ENCODE assay signal across 8 cellular contexts in genomic region chr14:50232276-50232642, GRCh38. TPM values are rescaled to one million over a fixed set of nuclear protein-coding genes. Genes with fewer than 3 reads are reported as not detected.
DNase-seq lines count a peak whose midpoint lies in the region; ATAC-seq and TF ChIP-seq lines count a peak whose summit lies in the region.

No MANE protein-coding gene starts in this region.

- H3K9me3 ChIP-seq in CD4-positive, CD25-positive, alpha-beta regulatory T cell (ENCODE audit: control insufficient read depth in 2 of 2, low read length in 2 of 2): peaks cover 3 to 4% of the 10 kb centered on the region in 2 experiments
- H3K9me3 ChIP-seq in NT2/D1 (ENCODE audit: insufficient read depth, low read length) (peaks cover 5% of the 10 kb centered on the region; the same call in 1 of the 2 replicates), endocrine pancreas (ENCODE audit: control insufficient read depth, low read length) (no peaks in the 10 kb centered on the region), neural cell (ENCODE audit: low read length) (no peaks in the 10 kb centered on the region)

- peaks cover 22 to 50% (median 35%) of the 10 kb centered on the region in 4 donors for H3K4me1 Mint-ChIP-seq in CD4-positive, CD25-positive, alpha-beta regulatory T cell

- TF ChIP-seq EP300 in neural cell (conservative IDR thresholded peaks at IDR 0.05; ENCODE audit: poor library complexity, severe bottlenecking): no peak

- peaks cover 10% of the 10 kb centered on the region for H3F3A ChIP-seq in neural cell (ENCODE audit: insufficient read depth, low read length, poor library complexity, severe bottlenecking)

- H3K4me1 ChIP-seq in CD4-positive, CD25-positive, alpha-beta regulatory T cell (ENCODE audit: control insufficient read depth, insufficient read depth, low read length, poor library complexity, severe bottlenecking): peaks cover 20% of the 10 kb centered on the region
- no peaks in the 10 kb centered on the region for H3K4me1 ChIP-seq in NT2/D1 (ENCODE audit: insufficient read depth, insufficient read length)
- H3K4me1 ChIP-seq in endocrine pancreas (ENCODE audit: control insufficient read depth, insufficient read depth, low read length): peaks cover 6% of the 10 kb centered on the region

- peaks cover 58% of the 10 kb centered on the region for H3K27me3 Mint-ChIP-seq in CD4-positive, CD25-positive, alpha-beta regulatory T cell

- no peak for TF ChIP-seq CTCF in neural cell (IDR thresholded peaks at IDR 0.05; ENCODE audit: poor library complexity, severe bottlenecking)

- peak overlapping the region; percentile 63 to 85 (median 67) for H3K27ac Mint-ChIP-seq in CD4-positive, CD25-positive, alpha-beta regulatory T cell

- H3K4me3 ChIP-seq in CD4-positive, CD25-positive, alpha-beta regulatory T cell (ENCODE audit: low read depth, low read length): peak overlapping the region; percentile 82
- peak overlapping the region; percentile 71 for H3K4me3 ChIP-seq in NT2/D1 (ENCODE audit: insufficient read length, low read depth)
- H3K4me3 ChIP-seq in endocrine pancreas (ENCODE audit: control insufficient read depth, insufficient read depth, low read length): peak overlapping the region; percentile 81
- peak overlapping the region; percentile 90 for H3K4me3 ChIP-seq in neural cell (ENCODE audit: low read length)

- H3K9ac ChIP-seq in NT2/D1 (ENCODE audit: insufficient read length, low read depth) (peak overlapping the region; percentile 83), endocrine pancreas (ENCODE audit: control insufficient read depth, insufficient read depth, low read length) (peak overlapping the region; percentile 54), neural cell (ENCODE audit: low read length) (peak overlapping the region; percentile 87)

- ATAC-seq in CD4-positive, CD25-positive, alpha-beta regulatory T cell (ENCODE audit: low read depth in 2 of 2): no peak
- ATAC-seq in GM21447 (IDR thresholded peaks at IDR 0.05; ENCODE audit: unreplicated experiment) (no peak), GM18505 (IDR thresholded peaks at IDR 0.05; ENCODE audit: unreplicated experiment) (no peak)

- no peaks in the 10 kb centered on the region for H4K20me1 ChIP-seq in neural cell (ENCODE audit: insufficient read depth)

- H3K9me3 Mint-ChIP-seq in CD4-positive, CD25-positive, alpha-beta regulatory T cell: peaks cover 0 to 5% (median 2%) of the 10 kb centered on the region in 7 donors

- no peaks in the 10 kb centered on the region for H3K9me2 ChIP-seq in neural cell (ENCODE audit: insufficient read depth, low read length)

- H3K4me2 ChIP-seq in neural cell (ENCODE audit: low read length): peak overlapping the region; percentile 40

- peak overlapping the region; percentile 77 for H3K27ac ChIP-seq in CD4-positive, CD25-positive, alpha-beta regulatory T cell (ENCODE audit: insufficient read depth, low read length, poor library complexity, severe bottlenecking)
- peak overlapping the region; percentile 83 for H3K27ac ChIP-seq in neural cell (ENCODE audit: low read length)

- H3K27me3 ChIP-seq in CD4-positive, CD25-positive, alpha-beta regulatory T cell (ENCODE audit: control insufficient read depth, insufficient read depth, low read length): peaks cover 12% of the 10 kb centered on the region
- H3K27me3 ChIP-seq in NT2/D1 (ENCODE audit: insufficient read depth, insufficient read length): peaks cover 4% of the 10 kb centered on the region
- H3K27me3 ChIP-seq in endocrine pancreas (ENCODE audit: control insufficient read depth, insufficient read depth, low read length): no peaks in the 10 kb centered on the region
- H3K27me3 ChIP-seq in neural cell (ENCODE audit: insufficient read depth, low read depth, low read length): no peaks in the 10 kb centered on the region

- TF ChIP-seq POLR2A in GM18505 (IDR thresholded peaks at IDR 0.05; ENCODE audit: borderline replicate concordance, extremely low read depth, insufficient read depth, insufficient read length): no peak

- peak overlapping the region; percentile 85 to 92 (median 90) for H3K4me3 Mint-ChIP-seq in CD4-positive, CD25-positive, alpha-beta regulatory T cell

- peaks cover 37% of the 10 kb centered on the region for H3K79me2 ChIP-seq in neural cell (replicated peaks; ENCODE audit: insufficient read depth, low read length)

- peaks cover 3% of the 10 kb centered on the region for H3K36me3 Mint-ChIP-seq in CD4-positive, CD25-positive, alpha-beta regulatory T cell

- no peak for DNase-seq in CD4-positive, CD25-positive, alpha-beta regulatory T cell
- DNase-seq in NT2/D1 (ENCODE audit: low read depth, low spot score) (no peak), RPMI8226 (no peak), NCI-H69 (lab: John Stamatoyannopoulos, UW) (no peak)

- H2AFZ ChIP-seq in neural cell (ENCODE audit: low read depth, low read length): peak overlapping the region; percentile 74

- TF ChIP-seq RAD21 in neural cell (conservative IDR thresholded peaks at IDR 0.05): no peak

- H3K36me3 ChIP-seq in CD4-positive, CD25-positive, alpha-beta regulatory T cell (ENCODE audit: control insufficient read depth, insufficient read depth, low read length): no peaks in the 10 kb centered on the region
- H3K36me3 ChIP-seq in NT2/D1 (ENCODE audit: insufficient read depth, insufficient read length, low read length) (no peaks in the 10 kb centered on the region), endocrine pancreas (ENCODE audit: control insufficient read depth, insufficient read depth, low read length) (no peaks in the 10 kb centered on the region), neural cell (ENCODE audit: insufficient read depth, low read length) (no peaks in the 10 kb centered on the region)

TF ChIP-seq in neural cell, 6 proteins besides CTCF, POLR2A, EP300 and RAD21:
- no peak for TF ChIP-seq POLR2AphosphoS5 (IDR thresholded peaks at IDR 0.05)
- TF ChIP-seq TAF1 (IDR thresholded peaks at IDR 0.05; ENCODE audit: low read depth): no peak
- TF ChIP-seq MXI1 (conservative IDR thresholded peaks at IDR 0.05; ENCODE audit: poor library complexity, severe bottlenecking): no peak
- no peak for TF ChIP-seq SMC3 (conservative IDR thresholded peaks at IDR 0.05; ENCODE audit: poor library complexity)
- TF ChIP-seq EZH2 (IDR thresholded peaks at IDR 0.05; ENCODE audit: borderline replicate concordance, insufficient read depth, low read length, poor library complexity, severe bottlenecking): no peak
- no peak for TF ChIP-seq REST (IDR thresholded peaks at IDR 0.05; ENCODE audit: borderline replicate concordance)

RNA-seq across cellular contexts. Expression of gene SOS2, which starts 0.9 kb away (rescaled TPM):
- 13.2 TPM for total RNA-seq in CD4-positive, CD25-positive, alpha-beta regulatory T cell
- 1 to 10 TPM; 3.6 to 5.5 (median 4.8) TPM for polyA plus RNA-seq in CD4-positive, CD25-positive, alpha-beta regulatory T cell
- polyA plus RNA-seq in neural cell: 25.9 and 26.2 TPM in 2 replicates
- polyA minus RNA-seq in neural cell: 83.5 and 98.1 TPM in 2 replicates
